In the genomic region with DNA sequence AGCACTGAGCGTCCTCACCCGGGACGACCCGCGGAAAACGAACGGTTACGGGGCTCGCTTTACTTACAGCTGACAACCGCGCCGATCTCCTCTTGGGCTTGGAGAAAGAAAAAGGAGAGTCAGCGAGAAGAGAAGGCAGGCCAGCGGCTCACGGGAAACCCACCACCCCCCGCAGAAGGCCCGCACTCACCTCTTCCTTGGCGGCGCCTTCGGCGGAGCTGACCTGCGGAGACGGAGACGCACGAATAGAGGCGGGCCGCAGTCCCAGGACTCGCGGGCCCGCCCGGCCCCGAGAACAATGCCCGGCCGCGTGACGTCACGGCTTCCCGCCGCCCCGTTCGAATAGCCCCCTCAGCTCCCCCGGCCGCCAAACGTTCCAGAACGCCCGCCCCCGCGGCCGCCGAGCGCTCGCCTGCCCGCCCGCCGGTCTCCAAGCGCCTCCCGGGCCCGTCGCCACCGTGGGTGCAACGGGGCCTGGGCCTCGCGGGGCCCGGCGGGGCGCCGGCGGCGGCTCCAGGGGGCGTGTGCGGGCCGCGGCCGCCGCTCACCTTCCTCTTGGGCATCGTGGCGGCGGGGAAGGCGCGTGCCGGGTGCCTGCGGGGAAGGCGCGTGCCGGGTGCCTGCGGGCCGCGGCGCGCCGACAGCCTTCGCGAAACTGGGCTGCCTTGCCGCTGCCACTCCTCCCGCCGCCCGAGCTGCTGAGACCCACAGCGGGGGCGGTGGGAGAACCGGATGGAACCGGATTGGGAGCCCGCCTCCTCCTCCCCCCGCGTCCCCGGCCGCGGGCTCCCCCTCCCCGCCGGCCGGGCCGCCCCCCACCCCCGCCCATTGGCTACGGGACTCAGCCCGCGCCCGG, we compare ENCODE assay signal across 8 cellular contexts. TPM values are rescaled to one million over a fixed set of nuclear protein-coding genes. Genes with fewer than 3 reads are reported as not detected.
A peak's percentile ranks its signal among the peaks of the same experiment; 100 is the strongest.
DNase-seq lines count a peak whose midpoint lies in the region; ATAC-seq and TF ChIP-seq lines count a peak whose summit lies in the region.

A gene with protein sequence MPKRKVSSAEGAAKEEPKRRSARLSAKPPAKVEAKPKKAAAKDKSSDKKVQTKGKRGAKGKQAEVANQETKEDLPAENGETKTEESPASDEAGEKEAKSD (minus strand): TSS at position 734 of the 856 bp plus-strand sequence. CDS start 171 bp downstream, at position 563.

- H4K20me1 ChIP-seq in PC-3 (ENCODE audit: low read length), result peaks cover 32% of the 10 kb centered on the region

- H3K9me2 ChIP-seq in PC-3 (replicated peaks; ENCODE audit: low read length), result no peaks in the 10 kb centered on the region

- no peaks in the 10 kb centered on the region for H3F3A ChIP-seq in PC-3 (ENCODE audit: low read length, unreplicated experiment)

- CTCF ChIA-PET in PC-3 (lab: Charles Lee), result interaction anchor here (0.7 to 1.3 kb wide), 2 partner anchors 25 to 39 kb away, joined by 3 read pairs; no protein-coding TSS in a partner anchor

- POLR2A ChIA-PET in PC-3 (lab: Charles Lee; ENCODE audit: unreplicated experiment), result interaction anchor here (0.7 to 2.4 kb wide), 3 partner anchors 32 to 92 kb away, joined by 3 to 38 read pairs (median 6); a partner anchor contains a TSS

- peaks cover 25% of the 10 kb centered on the region for H3K4me1 ChIP-seq in PC-3 (ENCODE audit: insufficient read depth, low read length)
- peaks cover 0 to 2% of the 10 kb centered on the region in 2 donors for H3K4me1 ChIP-seq in esophagus (ENCODE audit: control insufficient read depth in 2 of 2, insufficient read depth in 2 of 2, low read length in 1 of 2)
- peaks cover 8 to 27% of the 10 kb centered on the region in 2 donors for H3K4me1 ChIP-seq in muscle layer of duodenum (ENCODE audit: control insufficient read depth in 1 of 2, insufficient read depth in 2 of 2, low read length in 2 of 2)

- intact Hi-C loops in PC-3 (cut with micrococcal nuclease), result loop anchor here (1.0 to 2.0 kb wide), 2 partner anchors 32 to 36 kb away; a partner anchor contains a TSS

- 1% methylated on average over 81 to 114 of the region's 116 CpGs for WGBS in esophagus, 2 donors

- peak within 1 kb of the TSS; percentile 94 for H3K4me2 ChIP-seq in PC-3 (ENCODE audit: low read length)

- no TSS peak for BruUV-seq in PC-3 (replicated peaks; lab: Mats Ljungman, UMichigan)

- peak within 1 kb of the TSS; percentile 93 for H3K4me3 ChIP-seq in Jurkat, Clone E6-1 (ENCODE audit: low read length)
- H3K4me3 ChIP-seq in PC-3 (ENCODE audit: low read length) (peak within 1 kb of the TSS; percentile 99), esophagus (ENCODE audit: low read depth in 1 of 2, low read length in 2 of 2) (peak within 1 kb of the TSS; percentile 78 to 85), muscle layer of duodenum (ENCODE audit: low read depth in 1 of 2, low read length in 2 of 2) (peak within 1 kb of the TSS; percentile 87 to 90)

- TF ChIP-seq CTCF in PC-3 (conservative IDR thresholded peaks at IDR 0.05; ENCODE audit: low read depth, low read length), result no peak

- peaks cover 52% of the 10 kb centered on the region for H3K79me2 ChIP-seq in PC-3 (ENCODE audit: low read length)

- H3K36me3 ChIP-seq in PC-3 (ENCODE audit: low read depth, low read length), result peaks cover 38% of the 10 kb centered on the region
- H3K36me3 ChIP-seq in esophagus (ENCODE audit: control insufficient read depth in 2 of 2, insufficient read depth in 2 of 2, low read length in 1 of 2), result no peaks in the 10 kb centered on the region
- H3K36me3 ChIP-seq in muscle layer of duodenum (ENCODE audit: control insufficient read depth in 1 of 2, insufficient read depth in 2 of 2, low read length in 2 of 2), result peaks cover 4% of the 10 kb centered on the region in 2 donors

- H3K27ac ChIP-seq in PC-3 (ENCODE audit: low read length), result peak within 1 kb of the TSS; percentile 85
- peak within 1 kb of the TSS; percentile 94 to 99 for H3K27ac ChIP-seq in esophagus (ENCODE audit: low read depth in 2 of 2, low read length in 1 of 2)
- H3K27ac ChIP-seq in muscle layer of duodenum (ENCODE audit: low read length), result peak within 1 kb of the TSS; percentile 85

- H3K9me3 ChIP-seq in PC-3 (ENCODE audit: low read length) (no peaks in the 10 kb centered on the region), esophagus (ENCODE audit: control insufficient read depth in 2 of 2, insufficient read depth in 1 of 2, low read depth in 1 of 2, low read length in 1 of 2) (no peaks in the 10 kb centered on the region), muscle layer of duodenum (ENCODE audit: control insufficient read depth in 1 of 2, low read length in 2 of 2) (no peaks in the 10 kb centered on the region)

- peak; percentile 68 for DNase-seq in DMS114 treated with DMSO at 0.1 percent for 48 hours (lab: John Stamatoyannopoulos, UW; ENCODE audit: unreplicated experiment)
- DNase-seq in Jurkat, Clone E6-1 (ENCODE audit: low read depth, low spot score), result peak; percentile 82
- peak; percentile 67 for DNase-seq in PC-3
- peak; percentile 88 for DNase-seq in activated T-cell treated with anti-CD3 and anti-CD28 coated beads for 48 hours (ENCODE audit: low read depth)
- DNase-seq in stimulated activated CD8-positive, alpha-beta memory T cell treated with anti-CD3 and anti-CD28 coated beads, Interleukin-7, amount 100 ng/mL, for 4 hours (ENCODE audit: low read depth in 2 of 2), result peak; percentile 83 to 89

- H2AFZ ChIP-seq in PC-3 (ENCODE audit: low read length), result peak within 1 kb of the TSS; percentile 89

- peak; percentile 42 for ATAC-seq in GM21619 (IDR thresholded peaks at IDR 0.05; ENCODE audit: unreplicated experiment)
- ATAC-seq in PC-3, result peak; percentile 59

- no peaks in the 10 kb centered on the region for H3K27me3 ChIP-seq in PC-3 (ENCODE audit: low read length)
- no peaks in the 10 kb centered on the region for H3K27me3 ChIP-seq in esophagus (ENCODE audit: control insufficient read depth in 1 of 2, insufficient read depth in 2 of 2, low read length in 2 of 2)
- no peaks in the 10 kb centered on the region for H3K27me3 ChIP-seq in muscle layer of duodenum (ENCODE audit: low read depth, low read length)

- H3K9ac ChIP-seq in PC-3 (ENCODE audit: low read length), result peak within 1 kb of the TSS; percentile 91

RNA-seq across cellular contexts. Expression of the gene that starts here (rescaled TPM):
- 649 TPM for polyA plus RNA-seq in Jurkat, Clone E6-1 (2012; ENCODE audit: insufficient read depth, insufficient read length)
- 335 and 338 TPM in 2 replicates for total RNA-seq in PC-3 (2014; rRNA removed)
- polyA plus RNA-seq in esophagus, result 100 to 1,000 TPM; 148 to 171 TPM

Comparison
In these comparisons a context has a peak if more than half of its experiments do, and no peak if none do; other contexts are left out.
1. Peak in every context shown above with its lines: DNase-seq, ATAC-seq, H3K4me3 ChIP-seq and H3K27ac ChIP-seq.